ENCODE assay signal across 10 cellular contexts in genomic region chr16:51815527-51815926, GRCh38.
"Had no signal": no experiment of that assay in that cellular context is flagged by ENCODE, and none has a peak within 500 bp of the region (broad histone marks: within the 10 kb centered on the region; RNA-seq: fewer than 3 reads in every experiment).

No MANE protein-coding gene starts in this region.

- H3K4me3 ChIP-seq: GM23248, HAP-1, K562 had no signal

- H3K27ac ChIP-seq: GM23248, HL-60 had no signal

- ATAC-seq: HCT116, HepG2, K562 had no signal

- H3K9me3 ChIP-seq: HAP-1 had no signal

- H3K4me1 ChIP-seq: HAP-1 had no signal

- H2AFZ ChIP-seq: GM23248 had no signal

- H3K9ac ChIP-seq: GM23248 had no signal

- DNase-seq: GM23248, GOT3, H7, HFFc6, KG1 had no signal

- H3K36me3 ChIP-seq: HAP-1 had no signal
